In the genomic region with DNA sequence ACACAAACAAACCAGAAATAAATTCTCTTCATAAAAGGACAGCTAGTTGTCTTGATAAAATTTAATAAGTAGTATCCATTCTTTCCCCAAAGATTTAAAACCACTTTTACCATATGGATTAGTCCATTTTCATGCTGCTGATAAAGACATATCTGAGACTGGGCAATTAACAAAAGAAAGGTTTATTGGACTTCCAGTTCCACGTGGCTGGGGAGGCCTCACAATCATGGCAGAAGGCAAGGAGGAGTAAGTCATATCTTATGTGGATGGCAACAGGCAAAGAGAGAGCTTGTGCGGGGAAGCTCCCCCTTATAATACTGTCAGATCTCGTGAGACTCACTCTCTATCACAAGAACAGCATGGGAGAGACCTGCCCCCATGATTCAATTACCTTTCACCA, we compare ENCODE assay signal across 14 cellular contexts. TPM values are rescaled to one million over a fixed set of nuclear protein-coding genes. Genes with fewer than 3 reads are reported as not detected.
"Had no signal": no experiment of that assay in that cellular context is flagged by ENCODE, and none has a peak within 500 bp of the region (broad histone marks: within the 10 kb centered on the region; RNA-seq: fewer than 3 reads in every experiment).

No MANE protein-coding gene starts in this region.

- H3K27ac ChIP-seq: KMS-11, PC-9, RWPE1, SJCRH30, SK-N-MC had no signal

- H3K27me3 ChIP-seq: MG63, SJCRH30 had no signal

- H3K36me3 ChIP-seq: MG63, SJCRH30 had no signal

- DNase-seq: NCI-H1436, NCI-H1930, PC-9, SIG-M5 had no signal

- H3K4me3 ChIP-seq: MG63, PC-9, SJCRH30, SK-N-MC had no signal

- H3K4me1 ChIP-seq: SJCRH30 had no signal

- H3K9me3 ChIP-seq: SJCRH30 had no signal

RNA-seq across cellular contexts. Expression of gene C2CD4B, which starts 38.7 kb away (rescaled TPM):
- total RNA-seq: LHCN-M2, OCI-LY7, PC-9, RPMI7951, SJCRH30, SK-MEL-5 had no signal

RNA-seq across cellular contexts. Expression of gene C2CD4A, which starts 59.6 kb away (rescaled TPM):
- total RNA-seq: LHCN-M2, OCI-LY7, Right ventricle myocardium inferior, RPMI7951, SK-MEL-5 had no signal
